Comparison of ENCODE assay signal across 9 cellular contexts in the genomic region with DNA sequence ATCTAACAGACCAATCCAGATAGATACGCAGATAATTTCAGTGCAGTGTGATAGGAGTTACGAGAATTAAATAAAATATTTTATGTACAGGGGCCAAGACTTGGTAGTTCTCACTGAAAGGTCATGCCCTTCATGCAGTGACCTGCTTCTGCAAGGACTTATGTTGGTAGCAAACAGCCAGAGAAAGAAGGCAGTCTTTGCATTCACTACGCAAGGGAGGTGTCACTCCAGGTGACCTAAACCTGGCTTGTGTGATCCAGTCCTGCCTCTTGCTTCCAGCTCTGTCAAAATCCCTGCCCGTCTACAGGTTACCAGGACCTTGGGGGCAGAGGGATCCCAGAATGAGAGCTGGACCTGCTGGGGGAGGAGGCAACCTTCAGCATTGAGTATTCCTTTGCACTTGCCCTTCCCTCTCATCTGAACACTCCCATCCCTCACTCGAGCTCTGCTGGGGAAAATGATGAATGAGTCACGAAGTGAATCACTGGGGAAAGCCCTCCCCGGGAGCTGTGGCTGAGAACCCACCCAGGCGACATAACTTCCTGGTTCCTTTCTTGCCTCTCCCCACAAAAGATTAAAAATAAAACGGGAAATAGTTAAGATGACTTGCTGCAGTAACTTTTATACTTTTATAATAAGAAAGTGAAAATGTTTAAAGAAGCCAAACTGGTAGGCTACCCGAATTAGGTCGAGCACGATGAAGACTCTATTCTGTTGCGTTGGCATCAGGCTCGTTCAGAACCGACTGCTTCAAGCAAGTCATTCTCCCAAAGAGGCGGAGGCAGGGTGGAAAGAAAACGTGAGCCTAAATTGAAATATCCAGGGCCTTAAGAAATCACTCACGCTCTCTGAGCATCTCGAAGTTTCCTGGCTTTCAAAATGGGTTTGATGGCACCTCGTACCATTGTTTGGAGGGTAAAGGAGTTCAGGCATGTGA.
DNase-seq lines count a peak whose midpoint lies in the region; TF ChIP-seq lines count a peak whose summit lies in the region.
"Had no signal": no experiment of that assay in that cellular context is flagged by ENCODE, and none has a peak within 500 bp of the region (broad histone marks: within the 10 kb centered on the region; RNA-seq: fewer than 3 reads in every experiment).

No MANE protein-coding gene starts in this region.

- TF ChIP-seq CTCF in prostate gland (IDR thresholded peaks at IDR 0.05): no peak

- H3K27me3 Mint-ChIP-seq in T-helper 1 cell treated with Interleukin-12 subunit alpha and Interleukin-12 subunit beta and Interleukin-4 antibody, amounts not matched to agents 30 μg/mL and 1 μg/mL, for 36 hours (ENCODE audit: low read depth): peaks cover 1% of the 10 kb centered on the region

- H3K9me3 Mint-ChIP-seq in T-helper 1 cell treated with Interleukin-12 subunit alpha and Interleukin-12 subunit beta and Interleukin-4 antibody, amounts not matched to agents 30 μg/mL and 1 μg/mL, for 36 hours: no peaks in the 10 kb centered on the region

- no peaks in the 10 kb centered on the region for H3K27me3 ChIP-seq in prostate gland (replicated peaks; ENCODE audit: insufficient read depth)

- H3K27ac Mint-ChIP-seq in T-helper 1 cell treated with Interleukin-12 subunit alpha and Interleukin-12 subunit beta and Interleukin-4 antibody, amounts not matched to agents 30 μg/mL and 1 μg/mL, for 36 hours: no peak overlapping the region

- TF ChIP-seq POLR2A in prostate gland (IDR thresholded peaks at IDR 0.05): no peak

- 70% methylated on average over 20 of the region's 20 CpGs for WGBS in prostate gland

- no peak overlapping the region for H3K27ac ChIP-seq in prostate gland
- H3K27ac ChIP-seq: C4-2B had no signal

- peak overlapping the region; percentile 21 for H3K4me3 Mint-ChIP-seq in T-helper 1 cell treated with Interleukin-12 subunit alpha and Interleukin-12 subunit beta and Interleukin-4 antibody, amounts not matched to agents 30 μg/mL and 1 μg/mL, for 36 hours

- H3K36me3 ChIP-seq in prostate gland: no peaks in the 10 kb centered on the region

- intact Hi-C loops in head of caudate nucleus (cut with DNase I): loop anchor here (10.0 kb wide), 2 partner anchors 95 to 125 kb away; no protein-coding TSS in a partner anchor
- intact Hi-C loops in prostate gland (cut with DNase I): loop anchor here (10.0 kb wide), 1 partner anchor 125 kb away; no protein-coding TSS in a partner anchor

- H3K4me1 ChIP-seq in prostate gland (replicated peaks): no peaks in the 10 kb centered on the region

- no peak for DNase-seq in T-helper 1 cell
- peak; percentile 90 for DNase-seq in M059J (ENCODE audit: low read depth)
- peak; percentile 33 for DNase-seq in activated T-cell treated with anti-CD3 and anti-CD28 coated beads for 48 hours (ENCODE audit: low read depth)
- peak in 39 of 42 donors; percentile 28 to 90 (median 60) for DNase-seq in head of caudate nucleus
- peak; percentile 43 to 50 for DNase-seq in stimulated activated CD4-positive, alpha-beta T cell treated with anti-CD3 and anti-CD28 coated beads, Interleukin-12 subunit alpha, Interleukin-12 subunit beta, amount 100 ng/mL, for 24 hours (ENCODE audit: low read depth in 2 of 2)
- DNase-seq in OCI-M2 (lab: John Stamatoyannopoulos, UW; ENCODE audit: unreplicated experiment): no peak
- DNase-seq in prostate gland (ENCODE audit: low spot score): no peak

- H3K36me3 Mint-ChIP-seq in T-helper 1 cell treated with Interleukin-12 subunit alpha and Interleukin-12 subunit beta and Interleukin-4 antibody, amounts not matched to agents 30 μg/mL and 1 μg/mL, for 36 hours (ENCODE audit: low read depth): no peaks in the 10 kb centered on the region

- peaks cover 19% of the 10 kb centered on the region for H3K4me1 Mint-ChIP-seq in T-helper 1 cell treated with Interleukin-12 subunit alpha and Interleukin-12 subunit beta and Interleukin-4 antibody, amounts not matched to agents 30 μg/mL and 1 μg/mL, for 36 hours (ENCODE audit: low read depth)

- H3K9me3 ChIP-seq in prostate gland: no peaks in the 10 kb centered on the region

- no peak overlapping the region for H3K4me3 ChIP-seq in prostate gland

Comparison
In these comparisons a context has a peak if more than half of its experiments do, and no peak if none do; other contexts are left out.
1. DNase-seq: peak in M059J (single experiment), activated T-cell treated with anti-CD3 and anti-CD28 coated beads for 48 hours (single experiment), head of caudate nucleus (39 of 42) and stimulated activated CD4-positive, alpha-beta T cell treated with anti-CD3 and anti-CD28 coated beads, Interleukin-12 subunit alpha, Interleukin-12 subunit beta, amount 100 ng/mL, for 24 hours (2 of 2); none in T-helper 1 cell (0 of 5), OCI-M2 (single experiment) and prostate gland (single experiment).